Comparison of ENCODE assay signal across 8 cellular contexts in genomic region chr19:29845576-29846176, GRCh38. TPM values are rescaled to one million over a fixed set of nuclear protein-coding genes. Genes with fewer than 3 reads are reported as not detected.
DNase-seq lines count a peak whose midpoint lies in the region; ATAC-seq and TF ChIP-seq lines count a peak whose summit lies in the region.

No MANE protein-coding gene starts in this region.

- H3K4me3 ChIP-seq in HL-60 (replicated peaks; ENCODE audit: insufficient read depth, low read length) = peak overlapping the region; percentile 73
- H3K4me3 ChIP-seq in SU-DHL-6 (ENCODE audit: insufficient read depth, low read length, poor library complexity, severe bottlenecking) = peak overlapping the region; percentile 64
- H3K4me3 ChIP-seq in lower lobe of right lung = peak overlapping the region; percentile 90

- no peaks in the 10 kb centered on the region for H3F3A ChIP-seq in SU-DHL-6 (ENCODE audit: insufficient read depth)

- H3K4me2 ChIP-seq in SU-DHL-6 (ENCODE audit: low read depth, low read length, poor library complexity, severe bottlenecking) = peak overlapping the region; percentile 82

- no peaks in the 10 kb centered on the region for H3K36me3 Mint-ChIP-seq in chondrocyte (ENCODE audit: low read depth)

- H3K9me3 ChIP-seq in SU-DHL-6 (ENCODE audit: insufficient read depth, low read length) (no peaks in the 10 kb centered on the region), lower lobe of right lung (no peaks in the 10 kb centered on the region)

- peak overlapping the region; percentile 95 for H2AFZ ChIP-seq in SU-DHL-6 (ENCODE audit: low read depth, low read length, severe bottlenecking)

- DNase-seq in D341Med (ENCODE audit: low spot score) = peak; percentile 62
- peak in 1 of 2 experiments; percentile 57 for DNase-seq in HL-60 (ENCODE audit: low read depth in 1 of 2, low spot score in 1 of 2)
- DNase-seq in chondrocyte (ENCODE audit: low spot score) = peak; percentile 62
- DNase-seq in lower lobe of right lung = no peak
- peak in 4 of 6 experiments; percentile 22 to 48 (median 44) for DNase-seq in stimulated activated naive CD4-positive, alpha-beta T cell (lab: John Stamatoyannopoulos, UW)

- H3K27ac Mint-ChIP-seq in chondrocyte (ENCODE audit: unreplicated experiment) = peak overlapping the region; percentile 93

- H3K4me3 Mint-ChIP-seq in chondrocyte (ENCODE audit: unreplicated experiment) = peak overlapping the region; percentile 93

- no peaks in the 10 kb centered on the region for H3K9me3 Mint-ChIP-seq in chondrocyte (ENCODE audit: low read depth)

- H3K4me1 Mint-ChIP-seq in chondrocyte (ENCODE audit: low read depth) = peaks cover 17% of the 10 kb centered on the region

- H3K27me3 ChIP-seq in HL-60 (ENCODE audit: insufficient read depth, poor library complexity, severe bottlenecking) (no peaks in the 10 kb centered on the region), SU-DHL-6 (ENCODE audit: low read length) (no peaks in the 10 kb centered on the region), lower lobe of right lung (ENCODE audit: low read depth) (no peaks in the 10 kb centered on the region)

- no peaks in the 10 kb centered on the region for H3K79me2 ChIP-seq in SU-DHL-6 (ENCODE audit: insufficient read depth, low read length)

- peaks cover 25% of the 10 kb centered on the region for H3K4me1 ChIP-seq in lower lobe of right lung

- ATAC-seq in lower lobe of right lung = no peak
- ATAC-seq in GM19351 (IDR thresholded peaks at IDR 0.05; ENCODE audit: unreplicated experiment) = no peak
- no peak for ATAC-seq in HG03159 (IDR thresholded peaks at IDR 0.05; ENCODE audit: unreplicated experiment)

- no peaks in the 10 kb centered on the region for H4K20me1 ChIP-seq in SU-DHL-6 (ENCODE audit: low read depth, low read length)

- H3K27ac ChIP-seq in HL-60 (replicated peaks) (peak overlapping the region; percentile 68), SU-DHL-6 (ENCODE audit: low read depth, low read length) (no peak overlapping the region), lower lobe of right lung (peak overlapping the region; percentile 80)

- intact Hi-C loops in lower lobe of right lung (cut with DNase I) = no loop called here

- TF ChIP-seq CTCF in HL-60 (IDR thresholded peaks at IDR 0.05; ENCODE audit: insufficient read depth, low read length) (no peak), SU-DHL-6 (IDR thresholded peaks at IDR 0.05; ENCODE audit: insufficient read depth, low read length, poor library complexity, severe bottlenecking) (no peak), chondrocyte (IDR thresholded peaks at IDR 0.05) (no peak), lower lobe of right lung (IDR thresholded peaks at IDR 0.05) (no peak)

- H3K36me3 ChIP-seq in SU-DHL-6 (ENCODE audit: low read length) (no peaks in the 10 kb centered on the region), lower lobe of right lung (no peaks in the 10 kb centered on the region)

- H3K9me2 ChIP-seq in SU-DHL-6 (replicated peaks; ENCODE audit: insufficient read depth, low read length) = no peaks in the 10 kb centered on the region

- H3K27me3 Mint-ChIP-seq in chondrocyte (ENCODE audit: low read depth) = peaks cover 7% of the 10 kb centered on the region

- peak overlapping the region; percentile 61 for H3K9ac ChIP-seq in SU-DHL-6 (ENCODE audit: low read length)

RNA-seq across cellular contexts. Expression of gene CCNE1, which starts 33.9 kb away (rescaled TPM):
- total RNA-seq in chondrocyte (7.6 to 13.4 TPM (median 8.2 TPM) in 3 replicates), lower lobe of right lung (1.0 TPM)
